16 cellular contexts compared by ENCODE assay signal in the genomic region with DNA sequence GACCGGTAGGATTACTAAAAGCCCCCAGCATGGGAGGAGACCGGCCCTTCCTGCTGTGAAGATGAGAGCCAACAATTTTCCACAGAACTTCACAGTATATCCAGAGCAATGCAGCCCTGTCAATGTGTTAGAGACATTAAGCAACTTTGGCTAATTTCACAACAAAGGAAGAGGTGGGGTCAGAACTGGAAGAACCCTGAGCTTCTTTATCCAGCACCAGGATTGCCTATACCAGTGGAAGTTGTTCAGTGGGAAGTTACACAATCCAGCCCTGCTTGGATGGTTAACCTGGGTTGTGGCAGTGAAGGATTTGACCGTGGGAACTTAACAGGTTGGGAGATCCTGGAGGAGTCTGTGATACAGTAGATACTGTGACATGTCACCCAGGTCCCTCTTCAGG.
DNase-seq lines count a peak whose midpoint lies in the region; ATAC-seq and TF ChIP-seq lines count a peak whose summit lies in the region.
"Had no signal": no experiment of that assay in that cellular context is flagged by ENCODE, and none has a peak within 500 bp of the region (broad histone marks: within the 10 kb centered on the region; RNA-seq: fewer than 3 reads in every experiment).

No MANE protein-coding gene starts in this region.

- no peaks in the 10 kb centered on the region for H3K27me3 ChIP-seq in left lung
- no peaks in the 10 kb centered on the region for H3K27me3 ChIP-seq in prostate gland (replicated peaks; ENCODE audit: insufficient read depth)

- DNase-seq in AG10803 (ENCODE audit: low read depth), result peak; percentile 1
- DNase-seq in LHCN-M2 (ENCODE audit: low read depth), result peak; percentile 5
- DNase-seq in choroid plexus epithelial cell (ENCODE audit: low read depth), result peak; percentile 75
- no peak for DNase-seq in left lung
- DNase-seq in NK-92 (lab: John Stamatoyannopoulos, UW; ENCODE audit: unreplicated experiment), result no peak
- DNase-seq in prostate gland (ENCODE audit: low spot score), result no peak
- DNase-seq in stimulated activated CD4-positive, alpha-beta T cell treated with anti-CD3 and anti-CD28 coated beads, Interleukin-15, amount 100 ng/mL, for 24 hours, result no peak
- DNase-seq: activated CD8-positive, alpha-beta T cell treated with anti-CD3 and anti-CD28 coated beads for 36 hours; amygdala; NCI-H1417; NCI-H345; PC-9; posterior cingulate gyrus had no signal

- ATAC-seq in left lung (peak; percentile 65), GM21390 (IDR thresholded peaks at IDR 0.05; ENCODE audit: unreplicated experiment) (no peak)
- ATAC-seq: activated CD8-positive, alpha-beta T cell treated with anti-CD3 and anti-CD28 coated beads for 36 hours had no signal

- no peak overlapping the region for H3K27ac ChIP-seq in left lung
- H3K27ac ChIP-seq in prostate gland, result no peak overlapping the region
- H3K27ac ChIP-seq: coronary artery, epithelial cell of prostate, PC-9 had no signal

- H3K4me1 ChIP-seq in left lung (peaks cover 0 to 15% of the 10 kb centered on the region in 2 donors), prostate gland (replicated peaks) (no peaks in the 10 kb centered on the region)

- TF ChIP-seq CTCF in AG10803 (conservative IDR thresholded peaks at IDR 0.05; ENCODE audit: low read length), result no peak
- TF ChIP-seq CTCF in choroid plexus epithelial cell (conservative IDR thresholded peaks at IDR 0.05; ENCODE audit: low read depth, low read length), result no peak
- no peak for TF ChIP-seq CTCF in left lung (IDR thresholded peaks at IDR 0.05)
- no peak for TF ChIP-seq CTCF in prostate gland (IDR thresholded peaks at IDR 0.05)

- H3K4me3 ChIP-seq in AG10803 (ENCODE audit: low read length), result no peak overlapping the region
- no peak overlapping the region for H3K4me3 ChIP-seq in choroid plexus epithelial cell (ENCODE audit: low read depth, low read length)
- no peak overlapping the region for H3K4me3 ChIP-seq in left lung
- no peak overlapping the region for H3K4me3 ChIP-seq in prostate gland
- H3K4me3 ChIP-seq: coronary artery, PC-9 had no signal

- H3K36me3 ChIP-seq in left lung, result no peaks in the 10 kb centered on the region
- no peaks in the 10 kb centered on the region for H3K36me3 ChIP-seq in prostate gland

- intact Hi-C loops in left lung (cut with DNase I) (no loop called here), prostate gland (cut with DNase I) (no loop called here)

- 83% methylated on average over 3 of the region's 3 CpGs for WGBS in prostate gland

- no peak for TF ChIP-seq POLR2A in prostate gland (IDR thresholded peaks at IDR 0.05)

- no peaks in the 10 kb centered on the region for H3K9me3 ChIP-seq in left lung
- H3K9me3 ChIP-seq in prostate gland, result no peaks in the 10 kb centered on the region

Comparison
In these comparisons a context has a peak if more than half of its experiments do, and no peak if none do; other contexts are left out.
1. DNase-seq: peak in AG10803 (single experiment), LHCN-M2 (single experiment) and choroid plexus epithelial cell (single experiment); none in left lung (0 of 2), NK-92 (single experiment), prostate gland (single experiment) and stimulated activated CD4-positive, alpha-beta T cell treated with anti-CD3 and anti-CD28 coated beads, Interleukin-15, amount 100 ng/mL, for 24 hours (single experiment).